11 cellular contexts compared by ENCODE assay signal in genomic region chr6:139841794-139842215, GRCh38.
DNase-seq lines count a peak whose midpoint lies in the region; ATAC-seq lines count a peak whose summit lies in the region.
"Had no signal": no experiment of that assay in that cellular context is flagged by ENCODE, and none has a peak within 500 bp of the region (broad histone marks: within the 10 kb centered on the region; RNA-seq: fewer than 3 reads in every experiment).

No MANE protein-coding gene starts in this region.

- H3K36me3 Mint-ChIP-seq in memory B cell, result no peaks in the 10 kb centered on the region
- H3K36me3 Mint-ChIP-seq in activated naive CD4-positive, alpha-beta T cell treated with anti-CD3 and anti-CD28 coated beads, Interleukin-2, amount 50 U/mL, for 72 hours, result no peaks in the 10 kb centered on the region

- H3K27ac Mint-ChIP-seq in memory B cell, result peak overlapping the region; percentile 37
- no peak overlapping the region for H3K27ac Mint-ChIP-seq in activated naive CD4-positive, alpha-beta T cell treated with anti-CD3 and anti-CD28 coated beads, Interleukin-2, amount 50 U/mL, for 72 hours

- ATAC-seq in GM18870 (IDR thresholded peaks at IDR 0.05; ENCODE audit: unreplicated experiment), result peak; percentile 89
- peak; percentile 86 for ATAC-seq in HG02642 (IDR thresholded peaks at IDR 0.05; ENCODE audit: poor library complexity, unreplicated experiment)
- peak; percentile 88 for ATAC-seq in memory B cell (ENCODE audit: low read depth)
- no peak for ATAC-seq in activated naive CD4-positive, alpha-beta T cell treated with anti-CD3 and anti-CD28 coated beads, Interleukin-2, amount 50 U/mL, for 72 hours
- ATAC-seq: body of pancreas had no signal

- no peaks in the 10 kb centered on the region for H3K27me3 Mint-ChIP-seq in memory B cell

- peaks cover 2% of the 10 kb centered on the region for H3K9me3 Mint-ChIP-seq in memory B cell
- peaks cover 0 to 5% of the 10 kb centered on the region in 2 donors for H3K9me3 Mint-ChIP-seq in activated naive CD4-positive, alpha-beta T cell treated with anti-CD3 and anti-CD28 coated beads, Interleukin-2, amount 50 U/mL, for 72 hours

- DNase-seq in HT-29 (ENCODE audit: low spot score) (peak; percentile 45), memory B cell (ENCODE audit: low spot score in 2 of 2) (peak in 1 of 2 donors; percentile 28), NCI-H187 treated with DMSO at 0.1 percent for 48 hours (lab: John Stamatoyannopoulos, UW) (no peak), NCI-H82 (lab: John Stamatoyannopoulos, UW) (no peak), islet precursor cell (no peak)
- no peak for DNase-seq in activated naive CD4-positive, alpha-beta T cell treated with anti-CD3 and anti-CD28 coated beads, Interleukin-2, amount 50 U/mL, for 72 hours (ENCODE audit: low spot score in 2 of 2)
- DNase-seq: body of pancreas; hypothalamus; stimulated activated naive CD4-positive, alpha-beta T cell treated with Interleukin-2 at 50 U/mL for 16 hours had no signal

- H3K4me3 Mint-ChIP-seq in memory B cell, result peak overlapping the region; percentile 37

- peaks cover 28% of the 10 kb centered on the region for H3K4me1 Mint-ChIP-seq in memory B cell

Comparison
In these comparisons a context has a peak if more than half of its experiments do, and no peak if none do; other contexts are left out.
1. ATAC-seq: peak in GM18870 (single experiment), HG02642 (single experiment) and memory B cell (single experiment); none in activated naive CD4-positive, alpha-beta T cell treated with anti-CD3 and anti-CD28 coated beads, Interleukin-2, amount 50 U/mL, for 72 hours (0 of 2).